ENCODE assay signal across 8 cellular contexts in genomic region chr1:110211503-110212164, GRCh38. TPM values are rescaled to one million over a fixed set of nuclear protein-coding genes. Genes with fewer than 3 reads are reported as not detected.
DNase-seq lines count a peak whose midpoint lies in the region; ATAC-seq and TF ChIP-seq lines count a peak whose summit lies in the region.

No MANE protein-coding gene starts in this region.

- no peak overlapping the region for H2AFZ ChIP-seq in OCI-LY3 (ENCODE audit: low read depth, low read length)

- H3K4me3 ChIP-seq in CD8-positive, alpha-beta T cell (ENCODE audit: low read depth, low read length): peak overlapping the region; percentile 65
- H3K4me3 ChIP-seq in OCI-LY3 (ENCODE audit: low read length) (peak overlapping the region; percentile 84), coronary artery (peak overlapping the region; percentile 80)

- CTCF ChIA-PET in CD8-positive, alpha-beta T cell (lab: Charles Lee): interaction anchor here (1.5 to 18.5 kb wide), 5 partner anchors 8 to 250 kb away, joined by 6 to 783 read pairs (median 21); no protein-coding TSS in a partner anchor

- peaks cover 49% of the 10 kb centered on the region for H3K4me1 ChIP-seq in CD8-positive, alpha-beta T cell (ENCODE audit: insufficient read depth, low read length)
- peaks cover 15% of the 10 kb centered on the region for H3K4me1 ChIP-seq in OCI-LY3 (ENCODE audit: low read length)

- H3K4me3 Mint-ChIP-seq in CD8-positive, alpha-beta T cell: peak overlapping the region; percentile 89
- H3K4me3 Mint-ChIP-seq in nephron progenitor cell: peak overlapping the region; percentile 79

- POLR2A ChIA-PET in CD8-positive, alpha-beta T cell (lab: Charles Lee): interaction anchor here (1.3 to 6.3 kb wide), 3 partner anchors 110 to 575 kb away, joined by 3 to 73 read pairs (median 4); partner anchors contain the start of gene RBM15

- H3K27ac Mint-ChIP-seq in CD8-positive, alpha-beta T cell: peak overlapping the region; percentile 89
- no peak overlapping the region for H3K27ac Mint-ChIP-seq in nephron progenitor cell

- H3K4me1 Mint-ChIP-seq in CD8-positive, alpha-beta T cell (ENCODE audit: low read depth): peaks cover 54% of the 10 kb centered on the region
- H3K4me1 Mint-ChIP-seq in nephron progenitor cell: peaks cover 40% of the 10 kb centered on the region

- no peaks in the 10 kb centered on the region for H3K36me3 Mint-ChIP-seq in CD8-positive, alpha-beta T cell
- H3K36me3 Mint-ChIP-seq in nephron progenitor cell (ENCODE audit: low read depth): no peaks in the 10 kb centered on the region

- no peaks in the 10 kb centered on the region for H4K20me1 ChIP-seq in OCI-LY3 (ENCODE audit: insufficient read depth, low read length)

- no peaks in the 10 kb centered on the region for H3K79me2 ChIP-seq in OCI-LY3 (ENCODE audit: low read length)

- no peaks in the 10 kb centered on the region for H3K27me3 ChIP-seq in CD8-positive, alpha-beta T cell (ENCODE audit: insufficient read depth, low read length)
- no peaks in the 10 kb centered on the region for H3K27me3 ChIP-seq in OCI-LY3 (ENCODE audit: low read depth, low read length)

- no peak for TF ChIP-seq CTCF in CD8-positive, alpha-beta T cell (IDR thresholded peaks at IDR 0.05)
- TF ChIP-seq CTCF in OCI-LY3 (IDR thresholded peaks at IDR 0.05; ENCODE audit: low read depth, low read length): no peak
- TF ChIP-seq CTCF in coronary artery (IDR thresholded peaks at IDR 0.05): no peak
- no peak for TF ChIP-seq CTCF in nephron progenitor cell (IDR thresholded peaks at IDR 0.05)

- no peak for ATAC-seq in CD8-positive, alpha-beta T cell
- no peak for ATAC-seq in HG02970 (IDR thresholded peaks at IDR 0.05; ENCODE audit: low FRiP score, unreplicated experiment)

- peak in 1 of 7 experiments; percentile 12 for DNase-seq in CD8-positive, alpha-beta T cell
- DNase-seq in coronary artery (ENCODE audit: low spot score): no peak
- DNase-seq in nephron progenitor cell: peak; percentile 42
- DNase-seq in NCI-H1436 treated with DMSO at 0.1 percent for 48 hours (lab: John Stamatoyannopoulos, UW): no peak
- DNase-seq in HuH-7 (ENCODE audit: low spot score): no peak
- no peak for DNase-seq in H4 (ENCODE audit: low spot score)

- H3K4me2 ChIP-seq in OCI-LY3 (ENCODE audit: low read length): peak overlapping the region; percentile 73

- H3K36me3 ChIP-seq in CD8-positive, alpha-beta T cell (ENCODE audit: insufficient read depth, low read length): no peaks in the 10 kb centered on the region
- H3K36me3 ChIP-seq in OCI-LY3 (replicated peaks; ENCODE audit: low read depth, low read length): no peaks in the 10 kb centered on the region

- no peaks in the 10 kb centered on the region for H3K9me3 Mint-ChIP-seq in CD8-positive, alpha-beta T cell
- no peaks in the 10 kb centered on the region for H3K9me3 Mint-ChIP-seq in nephron progenitor cell

- peak overlapping the region; percentile 74; the same call in 1 of the 2 replicates for H3K9ac ChIP-seq in OCI-LY3 (ENCODE audit: low read length)

- no peaks in the 10 kb centered on the region for H3K9me3 ChIP-seq in CD8-positive, alpha-beta T cell (ENCODE audit: low read length)
- H3K9me3 ChIP-seq in OCI-LY3 (ENCODE audit: insufficient read depth, low read length): no peaks in the 10 kb centered on the region

- intact Hi-C loops in CD8-positive, alpha-beta T cell (cut with DNase I, micrococcal nuclease): loop anchor here (2.0 to 5.0 kb wide), 6 partner anchors 177 to 1546 kb away; partner anchors contain the start of genes ATXN7L2 (in 1 of the 2), DDX20 (in 1 of the 2), STRIP1 (in 1 of the 2) and STXBP3 (in 1 of the 2)

- no peaks in the 10 kb centered on the region for H3K27me3 Mint-ChIP-seq in CD8-positive, alpha-beta T cell (ENCODE audit: low read depth)
- peaks cover 73% of the 10 kb centered on the region for H3K27me3 Mint-ChIP-seq in nephron progenitor cell (ENCODE audit: low read depth, poor library complexity)

- H3K27ac ChIP-seq in CD8-positive, alpha-beta T cell (ENCODE audit: low read depth, low read length): no peak overlapping the region
- no peak overlapping the region for H3K27ac ChIP-seq in OCI-LY3 (ENCODE audit: low read length)
- H3K27ac ChIP-seq in coronary artery: peak overlapping the region in 1 of 2 donors; percentile 93

RNA-seq across cellular contexts. Expression of gene KCNC4, which starts 1.5 kb away (rescaled TPM):
- 10 to 100 TPM; 11.4 to 13.1 TPM for total RNA-seq in CD8-positive, alpha-beta T cell
- total RNA-seq in H4 (2014; rRNA removed; shearing (Covaris generic)): 0.12 and 0.72 TPM in 2 replicates
